8 cellular contexts compared by ENCODE assay signal in genomic region chr12:1690578-1691122, GRCh38. TPM values are rescaled to one million over a fixed set of nuclear protein-coding genes. Genes with fewer than 3 reads are reported as not detected.
DNase-seq lines count a peak whose midpoint lies in the region; ATAC-seq and TF ChIP-seq lines count a peak whose summit lies in the region.

ADIPOR2 (plus strand) TSS chr12:1691070; CDS start chr12:1754344, 63,274 bp downstream.

- DNase-seq in EL = peak; percentile 97
- DNase-seq in H4 (ENCODE audit: low spot score) = peak; percentile 98
- peak; percentile 98 for DNase-seq in LoVo (ENCODE audit: low spot score)
- DNase-seq in RWPE1 (ENCODE audit: low spot score) = peak; percentile 97
- DNase-seq in fibroblast of mammary gland (ENCODE audit: low read depth) = peak; percentile 96
- DNase-seq in naive thymus-derived CD8-positive, alpha-beta T cell = peak; percentile 88 to 96 (median 92)
- peak; percentile 93 for DNase-seq in stimulated activated naive B cell treated with anti-CD40 and anti-IgM and Interleukin-4, amounts not matched to agents 10 μg/mL and 1 μg/mL and 100 μg/mL, for 72 hours

- H3K27ac Mint-ChIP-seq in activated T-helper 17 cell treated with anti-CD3 and anti-CD28 coated beads, Interleukin-2, amount 50 U/mL, for 72 hours = peak within 1 kb of the TSS; percentile 93
- peak within 1 kb of the TSS; percentile 97 to 99 (median 99) for H3K27ac Mint-ChIP-seq in naive thymus-derived CD8-positive, alpha-beta T cell
- H3K27ac Mint-ChIP-seq in stimulated activated naive B cell treated with anti-CD40 and anti-IgM and Interleukin-4, amounts not matched to agents 10 μg/mL and 1 μg/mL and 100 μg/mL, for 72 hours = peak within 1 kb of the TSS; percentile 99

- H3K4me3 Mint-ChIP-seq in activated T-helper 17 cell treated with anti-CD3 and anti-CD28 coated beads, Interleukin-2, amount 50 U/mL, for 72 hours = peak within 1 kb of the TSS; percentile 87
- peak within 1 kb of the TSS; percentile 91 to 99 (median 94) for H3K4me3 Mint-ChIP-seq in naive thymus-derived CD8-positive, alpha-beta T cell
- H3K4me3 Mint-ChIP-seq in stimulated activated naive B cell treated with anti-CD40 and anti-IgM and Interleukin-4, amounts not matched to agents 10 μg/mL and 1 μg/mL and 100 μg/mL, for 72 hours = peak within 1 kb of the TSS; percentile 93 to 98

- H3K4me1 Mint-ChIP-seq in activated T-helper 17 cell treated with anti-CD3 and anti-CD28 coated beads, Interleukin-2, amount 50 U/mL, for 72 hours = no peaks in the 10 kb centered on the region
- H3K4me1 Mint-ChIP-seq in naive thymus-derived CD8-positive, alpha-beta T cell = peaks cover 12 to 50% (median 46%) of the 10 kb centered on the region in 4 donors
- H3K4me1 Mint-ChIP-seq in stimulated activated naive B cell treated with anti-CD40 and anti-IgM and Interleukin-4, amounts not matched to agents 10 μg/mL and 1 μg/mL and 100 μg/mL, for 72 hours = peaks cover 12 to 36% of the 10 kb centered on the region in 2 donors

- no peaks in the 10 kb centered on the region for H3K9me3 Mint-ChIP-seq in activated T-helper 17 cell treated with anti-CD3 and anti-CD28 coated beads, Interleukin-2, amount 50 U/mL, for 72 hours
- no peaks in the 10 kb centered on the region for H3K9me3 Mint-ChIP-seq in naive thymus-derived CD8-positive, alpha-beta T cell
- H3K9me3 Mint-ChIP-seq in stimulated activated naive B cell treated with anti-CD40 and anti-IgM and Interleukin-4, amounts not matched to agents 10 μg/mL and 1 μg/mL and 100 μg/mL, for 72 hours = no peaks in the 10 kb centered on the region

- H3K27me3 Mint-ChIP-seq in activated T-helper 17 cell treated with anti-CD3 and anti-CD28 coated beads, Interleukin-2, amount 50 U/mL, for 72 hours = no peaks in the 10 kb centered on the region
- peaks cover 0 to 3% (median 0%) of the 10 kb centered on the region in 5 donors for H3K27me3 Mint-ChIP-seq in naive thymus-derived CD8-positive, alpha-beta T cell
- peaks cover 4% of the 10 kb centered on the region in 2 donors for H3K27me3 Mint-ChIP-seq in stimulated activated naive B cell treated with anti-CD40 and anti-IgM and Interleukin-4, amounts not matched to agents 10 μg/mL and 1 μg/mL and 100 μg/mL, for 72 hours

- peak within 1 kb of the TSS; percentile 85 for H3K27ac ChIP-seq in RWPE1

- H3K4me3 ChIP-seq in fibroblast of mammary gland (ENCODE audit: control insufficient read depth, low read depth, low read length) = peak within 1 kb of the TSS; percentile 87

- no peak for TF ChIP-seq CTCF in RWPE1 (conservative IDR thresholded peaks at IDR 0.05; ENCODE audit: low read depth)
- no peak for TF ChIP-seq CTCF in fibroblast of mammary gland (conservative IDR thresholded peaks at IDR 0.05; ENCODE audit: control insufficient read depth, insufficient read depth, low read depth, low read length)

- peak; percentile 99 for ATAC-seq in activated T-helper 17 cell treated with anti-CD3 and anti-CD28 coated beads, Interleukin-2, amount 50 U/mL, for 72 hours (replicated peaks)
- ATAC-seq in naive thymus-derived CD8-positive, alpha-beta T cell = peak; percentile 98
- ATAC-seq in stimulated activated naive B cell treated with anti-CD40 and anti-IgM and Interleukin-4, amounts not matched to agents 10 μg/mL and 1 μg/mL and 100 μg/mL, for 72 hours (replicated peaks) = peak; percentile 99

- POLR2A ChIA-PET in RWPE1 (lab: Yijun Ruan, JAX; ENCODE audit: low non-redundant PET) = interaction anchor here (0.9 kb wide), 1 partner anchor 14 kb away, joined by 3 read pairs; no protein-coding TSS in a partner anchor
- POLR2A ChIA-PET in naive thymus-derived CD8-positive, alpha-beta T cell (lab: Charles Lee) = interaction anchor here (0.6 to 2.0 kb wide), 10 partner anchors 12 to 344 kb away, joined by 3 to 9 read pairs (median 4); no protein-coding TSS in a partner anchor

- CTCF ChIA-PET in RWPE1 (lab: Yijun Ruan, JAX) = interaction anchor here (1.0 to 1.2 kb wide), 2 partner anchors 30 to 100 kb away, joined by 3 to 4 read pairs; no protein-coding TSS in a partner anchor

- peaks cover 38% of the 10 kb centered on the region for H3K36me3 Mint-ChIP-seq in activated T-helper 17 cell treated with anti-CD3 and anti-CD28 coated beads, Interleukin-2, amount 50 U/mL, for 72 hours (ENCODE audit: low read depth)
- H3K36me3 Mint-ChIP-seq in naive thymus-derived CD8-positive, alpha-beta T cell = peaks cover 0 to 7% (median 0%) of the 10 kb centered on the region in 3 donors
- H3K36me3 Mint-ChIP-seq in stimulated activated naive B cell treated with anti-CD40 and anti-IgM and Interleukin-4, amounts not matched to agents 10 μg/mL and 1 μg/mL and 100 μg/mL, for 72 hours = peaks cover 0 to 3% of the 10 kb centered on the region in 2 donors

RNA-seq across cellular contexts. Expression of gene ADIPOR2, which starts in this region (rescaled TPM):
- 40.5 and 42.1 TPM in 2 replicates for total RNA-seq in H4 (2014; rRNA removed; shearing (Covaris generic))
- 10 to 100 TPM; 40.0 to 52.9 TPM for total RNA-seq in activated T-helper 17 cell treated with anti-CD3 and anti-CD28 coated beads, Interleukin-2, amount 50 U/mL, for 72 hours
- 10 to 100 TPM; 38.5 to 39.9 TPM for total RNA-seq in naive thymus-derived CD8-positive, alpha-beta T cell
- 1 to 10 TPM; 2.0 to 3.2 (median 3.0) TPM for polyA plus RNA-seq in naive thymus-derived CD8-positive, alpha-beta T cell

Comparison
In these comparisons a context has a peak if more than half of its experiments do, and no peak if none do; other contexts are left out.
1. Peak in every context shown above with its lines: DNase-seq, ATAC-seq, H3K4me3 ChIP-seq and H3K27ac ChIP-seq.